In the genomic region with DNA sequence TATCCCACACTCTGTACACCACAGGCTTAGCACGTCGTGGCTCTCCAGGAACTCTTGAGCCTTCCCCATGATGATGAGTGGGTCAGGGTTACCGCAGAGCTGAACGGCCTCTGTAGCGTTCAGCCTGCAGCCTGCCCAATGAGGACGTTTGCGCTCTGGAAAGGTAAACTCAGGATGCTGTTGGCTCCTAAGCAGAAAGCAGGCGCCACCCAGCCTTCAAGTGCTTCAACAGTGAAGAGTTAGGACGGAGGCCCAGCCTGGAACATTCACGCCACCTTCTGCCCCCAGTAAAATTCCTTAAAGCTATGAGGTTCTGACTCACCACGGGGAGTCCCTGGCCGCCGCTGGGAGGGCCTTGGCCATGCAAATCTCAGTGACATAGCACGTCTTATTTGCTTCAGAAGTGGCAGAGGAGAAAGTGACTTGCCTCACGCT, we compare ENCODE assay signal across 1 cellular context.
TF ChIP-seq lines count a peak whose summit lies in the region.

No MANE protein-coding gene starts in this region.

TF ChIP-seq in A549, 52 proteins besides CTCF, POLR2A, EP300 and RAD21 (continued from another document):
- TF ChIP-seq HEYL (CRISPR knock-in tag; IDR thresholded peaks at IDR 0.05) (no peak; the same call in 1 of the 2 replicates), FOSL2 (IDR thresholded peaks at IDR 0.05) (peak; percentile 26; the same call in 1 of the 2 replicates), FOSL2 (CRISPR knock-in tag; IDR thresholded peaks at IDR 0.05) (peak; percentile 90), HOXB13 (CRISPR knock-in tag; IDR thresholded peaks at IDR 0.05; ENCODE audit: low read depth) (no peak; the same call in 1 of the 2 replicates), KDM5A (IDR thresholded peaks at IDR 0.05) (no peak), BHLHE40 (IDR thresholded peaks at IDR 0.05; ENCODE audit: low read depth, low read length) (no peak), MYC (IDR thresholded peaks at IDR 0.05; ENCODE audit: borderline replicate concordance, low read length) (no peak), RCOR1 (IDR thresholded peaks at IDR 0.05; ENCODE audit: low read depth, low read length) (no peak), NPAS2 (CRISPR knock-in tag; IDR thresholded peaks at IDR 0.05; ENCODE audit: borderline replicate concordance) (no peak), MAZ (IDR thresholded peaks at IDR 0.05; ENCODE audit: borderline replicate concordance, low read depth, low read length) (0 out of 2 replicates have a peak, but pooled peaks have one; percentile 39), JUN (IDR thresholded peaks at IDR 0.05) (peak in 1 of 2 experiments; percentile 67; a peak in 3 of 5 replicates), FOXS1 (CRISPR knock-in tag; IDR thresholded peaks at IDR 0.05) (no peak), GATA3 (IDR thresholded peaks at IDR 0.05; ENCODE audit: borderline replicate concordance) (peak; percentile 20; the same call in 1 of the 2 replicates), RNF2 (IDR thresholded peaks at IDR 0.05; ENCODE audit: borderline replicate concordance, low read depth) (no peak)
- TF ChIP-seq, protein P1, sequence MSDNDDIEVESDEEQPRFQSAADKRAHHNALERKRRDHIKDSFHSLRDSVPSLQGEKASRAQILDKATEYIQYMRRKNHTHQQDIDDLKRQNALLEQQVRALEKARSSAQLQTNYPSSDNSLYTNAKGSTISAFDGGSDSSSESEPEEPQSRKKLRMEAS (IDR thresholded peaks at IDR 0.05), result peak; percentile 88
- TF ChIP-seq, protein P2, sequence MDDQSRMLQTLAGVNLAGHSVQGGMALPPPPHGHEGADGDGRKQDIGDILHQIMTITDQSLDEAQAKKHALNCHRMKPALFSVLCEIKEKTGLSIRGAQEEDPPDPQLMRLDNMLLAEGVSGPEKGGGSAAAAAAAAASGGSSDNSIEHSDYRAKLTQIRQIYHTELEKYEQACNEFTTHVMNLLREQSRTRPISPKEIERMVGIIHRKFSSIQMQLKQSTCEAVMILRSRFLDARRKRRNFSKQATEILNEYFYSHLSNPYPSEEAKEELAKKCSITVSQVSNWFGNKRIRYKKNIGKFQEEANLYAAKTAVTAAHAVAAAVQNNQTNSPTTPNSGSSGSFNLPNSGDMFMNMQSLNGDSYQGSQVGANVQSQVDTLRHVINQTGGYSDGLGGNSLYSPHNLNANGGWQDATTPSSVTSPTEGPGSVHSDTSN (IDR thresholded peaks at IDR 0.05), result no peak
- TF ChIP-seq, protein P3, sequence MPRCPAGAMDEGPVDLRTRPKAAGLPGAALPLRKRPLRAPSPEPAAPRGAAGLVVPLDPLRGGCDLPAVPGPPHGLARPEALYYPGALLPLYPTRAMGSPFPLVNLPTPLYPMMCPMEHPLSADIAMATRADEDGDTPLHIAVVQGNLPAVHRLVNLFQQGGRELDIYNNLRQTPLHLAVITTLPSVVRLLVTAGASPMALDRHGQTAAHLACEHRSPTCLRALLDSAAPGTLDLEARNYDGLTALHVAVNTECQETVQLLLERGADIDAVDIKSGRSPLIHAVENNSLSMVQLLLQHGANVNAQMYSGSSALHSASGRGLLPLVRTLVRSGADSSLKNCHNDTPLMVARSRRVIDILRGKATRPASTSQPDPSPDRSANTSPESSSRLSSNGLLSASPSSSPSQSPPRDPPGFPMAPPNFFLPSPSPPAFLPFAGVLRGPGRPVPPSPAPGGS (IDR thresholded peaks at IDR 0.05), result no peak
